8 cellular contexts compared by ENCODE assay signal in the genomic region with DNA sequence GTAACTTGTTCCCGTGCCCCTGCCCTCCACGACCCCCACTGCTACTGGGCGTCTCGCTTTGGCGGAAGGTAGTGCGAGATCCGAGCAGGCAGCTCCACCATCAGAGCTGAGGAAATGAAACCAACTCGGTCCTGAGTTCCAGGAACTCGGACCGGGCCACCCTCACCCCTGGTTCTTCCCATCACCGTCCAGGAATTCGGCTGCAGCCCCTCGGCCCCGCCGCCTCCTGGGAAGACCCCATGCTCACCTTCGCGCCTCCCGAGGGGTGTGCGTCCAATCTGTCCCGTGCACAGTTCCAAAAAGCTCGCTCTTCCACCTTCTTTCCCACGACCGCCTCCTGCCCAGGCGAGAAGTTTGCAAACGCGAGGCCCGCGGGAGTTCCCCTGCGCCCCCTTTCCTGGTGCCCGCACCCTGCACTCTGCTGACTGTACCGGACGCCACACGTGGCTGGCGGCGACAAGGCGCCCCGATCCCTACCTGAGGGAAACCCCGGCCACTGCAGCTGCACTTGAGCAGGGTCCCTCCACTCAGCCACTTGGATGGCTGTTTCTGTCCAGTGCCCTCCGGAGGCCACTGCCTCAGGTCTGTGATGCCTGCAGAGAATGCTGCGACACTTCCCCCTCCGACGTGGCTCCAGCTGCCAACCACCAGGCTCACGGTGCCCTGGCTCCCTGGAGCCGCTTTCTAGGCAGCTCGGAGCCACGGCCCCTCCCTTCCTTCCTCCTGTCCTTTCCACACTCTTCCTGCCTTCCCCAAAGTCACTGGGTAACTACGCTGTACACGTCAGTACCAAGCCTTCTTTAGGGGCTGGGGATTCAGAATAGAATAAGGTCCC. TPM values are rescaled to one million over a fixed set of nuclear protein-coding genes. Genes with fewer than 3 reads are reported as not detected.
DNase-seq lines count a peak whose midpoint lies in the region; ATAC-seq and TF ChIP-seq lines count a peak whose summit lies in the region.

Gene MLKL, minus strand, starts transcription at position 657 of the 835 bp plus-strand sequence. CDS start 5,105 bp downstream, outside the sequence.

- peak; percentile 82 for TF ChIP-seq POLR2A in right lobe of liver (IDR thresholded peaks at IDR 0.05)

- H3K4me1 Mint-ChIP-seq in central memory CD8-positive, alpha-beta T cell: peaks cover 51% of the 10 kb centered on the region

- H3K9me3 ChIP-seq in right lobe of liver: no peaks in the 10 kb centered on the region

- DNase-seq in EL: peak; percentile 71
- no peak for DNase-seq in LNCaP clone FGC (ENCODE audit: low read depth)
- peak; percentile 24 for DNase-seq in activated CD4-positive, CD25-positive, alpha-beta regulatory T cell treated with anti-CD3 and anti-CD28 coated beads, Interleukin-2, amount 50 U/mL, for 16 hours (ENCODE audit: low read depth, low spot score)
- DNase-seq in central memory CD8-positive, alpha-beta T cell (ENCODE audit: low spot score in 2 of 2): peak; percentile 27 to 39
- peak; percentile 74 to 83 (median 79) for DNase-seq in right lobe of liver
- peak; percentile 27 to 50 (median 35) for DNase-seq in stimulated activated CD4-positive, alpha-beta T cell treated with anti-CD3 and anti-CD28 coated beads, TNF-alpha, amount 100 ng/mL, for 48 hours (ENCODE audit: low read depth in 3 of 3)
- no peak for DNase-seq in NCI-H1436 treated with DMSO at 0.1 percent for 48 hours (lab: John Stamatoyannopoulos, UW)

- intact Hi-C loops in right lobe of liver (cut with DNase I): no loop called here

- peaks cover 5% of the 10 kb centered on the region for H3K36me3 Mint-ChIP-seq in central memory CD8-positive, alpha-beta T cell (ENCODE audit: insufficient read depth)

- peaks cover 0 to 1% (median 0%) of the 10 kb centered on the region in 4 donors for H3K36me3 ChIP-seq in right lobe of liver

- H3K4me3 ChIP-seq in LNCaP clone FGC (ENCODE audit: low read depth, low read length) (peak within 1 kb of the TSS; percentile 55), right lobe of liver (peak within 1 kb of the TSS; percentile 74 to 87 (median 77))

- WGBS in right lobe of liver (ENCODE audit: insufficient coverage, low coverage, low lambda C conversion rate, missing lambda C conversion rate): 17% methylated on average over 23 of the region's 48 CpGs

- peak within 1 kb of the TSS; percentile 100 for H3K27ac Mint-ChIP-seq in central memory CD8-positive, alpha-beta T cell (ENCODE audit: low read depth)

- H3K9me3 Mint-ChIP-seq in central memory CD8-positive, alpha-beta T cell: no peaks in the 10 kb centered on the region

- no peaks in the 10 kb centered on the region for H3K27me3 ChIP-seq in right lobe of liver

- ATAC-seq in GM21576 (IDR thresholded peaks at IDR 0.05; ENCODE audit: unreplicated experiment) (peak; percentile 35), right lobe of liver (peak; percentile 72 to 84 (median 79))
- ATAC-seq in central memory CD8-positive, alpha-beta T cell (replicated peaks; ENCODE audit: extremely low read depth, poor library complexity, severe bottlenecking): peak; percentile 78

- no peaks in the 10 kb centered on the region for H3K27me3 Mint-ChIP-seq in central memory CD8-positive, alpha-beta T cell

- H3K4me3 Mint-ChIP-seq in central memory CD8-positive, alpha-beta T cell: peak within 1 kb of the TSS; percentile 100

- TF ChIP-seq CTCF in LNCaP clone FGC (IDR thresholded peaks at IDR 0.05; ENCODE audit: control insufficient read depth, extremely low read depth, insufficient read depth) (no peak), right lobe of liver (IDR thresholded peaks at IDR 0.05) (no peak)

- H3K27ac ChIP-seq in right lobe of liver: peak within 1 kb of the TSS; percentile 85 to 92 (median 86)

- peaks cover 0 to 22% (median 7%) of the 10 kb centered on the region in 4 donors for H3K4me1 ChIP-seq in right lobe of liver

RNA-seq across cellular contexts. Expression of gene MLKL, which starts in this region (rescaled TPM):
- total RNA-seq in right lobe of liver: 10 to 100 TPM in 1 of 6 experiments, 1 to 10 TPM in 5; 2.6 to 13.1 (median 6.1) TPM

Comparison
In these comparisons a context has a peak if more than half of its experiments do, and no peak if none do; other contexts are left out.
1. DNase-seq: peak in EL (single experiment), activated CD4-positive, CD25-positive, alpha-beta regulatory T cell treated with anti-CD3 and anti-CD28 coated beads, Interleukin-2, amount 50 U/mL, for 16 hours (single experiment), central memory CD8-positive, alpha-beta T cell (2 of 2), right lobe of liver (3 of 3) and stimulated activated CD4-positive, alpha-beta T cell treated with anti-CD3 and anti-CD28 coated beads, TNF-alpha, amount 100 ng/mL, for 48 hours (3 of 3); none in LNCaP clone FGC (single experiment) and NCI-H1436 treated with DMSO at 0.1 percent for 48 hours (single experiment).
2. Peak in every context shown above with its lines, with median percentiles within 50 percentile points of each other: ATAC-seq.